Comparison of ENCODE assay signal across 1 cellular context in genomic region chr12:51172515-51173431, GRCh38.
TF ChIP-seq lines count a peak whose summit lies in the region.

TSS of gene TFCP2 (minus strand) at chr12:51173135. CDS start at chr12:51172422, 713 bp downstream.

TF ChIP-seq in K562, 482 proteins besides CTCF, POLR2A, EP300 and RAD21 (continued from another document and continues in another):
- TF ChIP-seq, protein P1, sequence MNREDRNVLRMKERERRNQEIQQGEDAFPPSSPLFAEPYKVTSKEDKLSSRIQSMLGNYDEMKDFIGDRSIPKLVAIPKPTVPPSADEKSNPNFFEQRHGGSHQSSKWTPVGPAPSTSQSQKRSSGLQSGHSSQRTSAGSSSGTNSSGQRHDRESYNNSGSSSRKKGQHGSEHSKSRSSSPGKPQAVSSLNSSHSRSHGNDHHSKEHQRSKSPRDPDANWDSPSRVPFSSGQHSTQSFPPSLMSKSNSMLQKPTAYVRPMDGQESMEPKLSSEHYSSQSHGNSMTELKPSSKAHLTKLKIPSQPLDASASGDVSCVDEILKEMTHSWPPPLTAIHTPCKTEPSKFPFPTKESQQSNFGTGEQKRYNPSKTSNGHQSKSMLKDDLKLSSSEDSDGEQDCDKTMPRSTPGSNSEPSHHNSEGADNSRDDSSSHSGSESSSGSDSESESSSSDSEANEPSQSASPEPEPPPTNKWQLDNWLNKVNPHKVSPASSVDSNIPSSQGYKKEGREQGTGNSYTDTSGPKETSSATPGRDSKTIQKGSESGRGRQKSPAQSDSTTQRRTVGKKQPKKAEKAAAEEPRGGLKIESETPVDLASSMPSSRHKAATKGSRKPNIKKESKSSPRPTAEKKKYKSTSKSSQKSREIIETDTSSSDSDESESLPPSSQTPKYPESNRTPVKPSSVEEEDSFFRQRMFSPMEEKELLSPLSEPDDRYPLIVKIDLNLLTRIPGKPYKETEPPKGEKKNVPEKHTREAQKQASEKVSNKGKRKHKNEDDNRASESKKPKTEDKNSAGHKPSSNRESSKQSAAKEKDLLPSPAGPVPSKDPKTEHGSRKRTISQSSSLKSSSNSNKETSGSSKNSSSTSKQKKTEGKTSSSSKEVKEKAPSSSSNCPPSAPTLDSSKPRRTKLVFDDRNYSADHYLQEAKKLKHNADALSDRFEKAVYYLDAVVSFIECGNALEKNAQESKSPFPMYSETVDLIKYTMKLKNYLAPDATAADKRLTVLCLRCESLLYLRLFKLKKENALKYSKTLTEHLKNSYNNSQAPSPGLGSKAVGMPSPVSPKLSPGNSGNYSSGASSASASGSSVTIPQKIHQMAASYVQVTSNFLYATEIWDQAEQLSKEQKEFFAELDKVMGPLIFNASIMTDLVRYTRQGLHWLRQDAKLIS (CRISPR knock-in tag; IDR thresholded peaks at IDR 0.05), result peak; percentile 90
- TF ChIP-seq YY1 (IDR thresholded peaks at IDR 0.05; ENCODE audit: borderline replicate concordance in 1 of 3, control insufficient read depth in 1 of 3, extremely low read depth in 1 of 3, insufficient read depth in 3 of 3, insufficient read length in 1 of 3, insufficient replicate concordance in 2 of 3, low read depth in 1 of 3, low read length in 2 of 3) (peak; percentile 59 to 90 (median 84)), ZNF143 (CRISPR knock-in tag; IDR thresholded peaks at IDR 0.05) (peak; percentile 16; the same call in 1 of the 2 replicates), ELF4 (CRISPR knock-in tag; IDR thresholded peaks at IDR 0.05) (peak; percentile 46; the same call in 1 of the 2 replicates), PCBP1 (IDR thresholded peaks at IDR 0.05; ENCODE audit: low read depth, low read length, poor library complexity, severe bottlenecking) (no peak), PHF20 (IDR thresholded peaks at IDR 0.05; ENCODE audit: partially characterized antibody) (peak; percentile 94), NFIC (IDR thresholded peaks at IDR 0.05) (peak; percentile 47), ZNF140 (CRISPR knock-in tag; IDR thresholded peaks at IDR 0.05) (no peak), MEIS2 (IDR thresholded peaks at IDR 0.05; ENCODE audit: partially characterized antibody) (peak; percentile 50), ARID3B (CRISPR knock-in tag; IDR thresholded peaks at IDR 0.05; ENCODE audit: borderline replicate concordance) (no peak), TBP (optimal IDR thresholded peaks at IDR 0.05; ENCODE audit: low read depth, low read length) (peak; percentile 85), BHLHE40 (IDR thresholded peaks at IDR 0.05; ENCODE audit: low read length) (peak; percentile 68), TRIM28 (IDR thresholded peaks at IDR 0.05) (no peak), ZBTB5 (IDR thresholded peaks at IDR 0.05) (no peak), NBN (IDR thresholded peaks at IDR 0.05; ENCODE audit: low read depth) (peak; percentile 90), ZBTB7A (IDR thresholded peaks at IDR 0.05; ENCODE audit: borderline replicate concordance, control insufficient read depth, low read depth, low read length) (peak; percentile 83), SP1 (CRISPR knock-in tag; IDR thresholded peaks at IDR 0.05) (peak; percentile 91), U2AF1 (optimal IDR thresholded peaks at IDR 0.05; ENCODE audit: low read depth, low read length) (no peak), ZKSCAN1 (IDR thresholded peaks at IDR 0.05; ENCODE audit: low read depth, low read length) (peak; percentile 34), ELF1 (tag; IDR thresholded peaks at IDR 0.05) (peak; percentile 87), CREB1 (IDR thresholded peaks at IDR 0.05) (peak; percentile 96), CREB1 (CRISPR knock-in tag; IDR thresholded peaks at IDR 0.05) (peak; percentile 98), ARID1B (IDR thresholded peaks at IDR 0.05) (peak; percentile 57), ZMIZ1 (IDR thresholded peaks at IDR 0.05; ENCODE audit: low read depth in 2 of 2, low read length in 2 of 2) (peak in 1 of 2 experiments; percentile 25; a peak in 1 of 4 replicates), CXXC5 (CRISPR knock-in tag; IDR thresholded peaks at IDR 0.05) (peak; percentile 77), SIN3B (IDR thresholded peaks at IDR 0.05; ENCODE audit: low read depth) (peak; percentile 70; the same call in 1 of the 2 replicates), RNF2 (IDR thresholded peaks at IDR 0.05) (peak; percentile 33; the same call in 1 of the 2 replicates), EP400 (IDR thresholded peaks at IDR 0.05) (peak; percentile 98), ZSCAN29 (IDR thresholded peaks at IDR 0.05) (peak; percentile 44), GTF2E2 (tag; IDR thresholded peaks at IDR 0.05) (peak; percentile 89), FOXO4 (CRISPR knock-in tag; IDR thresholded peaks at IDR 0.05) (no peak), KAT7 (CRISPR knock-in tag; IDR thresholded peaks at IDR 0.05; ENCODE audit: borderline replicate concordance) (peak; percentile 88; the same call in 1 of the 2 replicates)
- TF ChIP-seq, protein P2, sequence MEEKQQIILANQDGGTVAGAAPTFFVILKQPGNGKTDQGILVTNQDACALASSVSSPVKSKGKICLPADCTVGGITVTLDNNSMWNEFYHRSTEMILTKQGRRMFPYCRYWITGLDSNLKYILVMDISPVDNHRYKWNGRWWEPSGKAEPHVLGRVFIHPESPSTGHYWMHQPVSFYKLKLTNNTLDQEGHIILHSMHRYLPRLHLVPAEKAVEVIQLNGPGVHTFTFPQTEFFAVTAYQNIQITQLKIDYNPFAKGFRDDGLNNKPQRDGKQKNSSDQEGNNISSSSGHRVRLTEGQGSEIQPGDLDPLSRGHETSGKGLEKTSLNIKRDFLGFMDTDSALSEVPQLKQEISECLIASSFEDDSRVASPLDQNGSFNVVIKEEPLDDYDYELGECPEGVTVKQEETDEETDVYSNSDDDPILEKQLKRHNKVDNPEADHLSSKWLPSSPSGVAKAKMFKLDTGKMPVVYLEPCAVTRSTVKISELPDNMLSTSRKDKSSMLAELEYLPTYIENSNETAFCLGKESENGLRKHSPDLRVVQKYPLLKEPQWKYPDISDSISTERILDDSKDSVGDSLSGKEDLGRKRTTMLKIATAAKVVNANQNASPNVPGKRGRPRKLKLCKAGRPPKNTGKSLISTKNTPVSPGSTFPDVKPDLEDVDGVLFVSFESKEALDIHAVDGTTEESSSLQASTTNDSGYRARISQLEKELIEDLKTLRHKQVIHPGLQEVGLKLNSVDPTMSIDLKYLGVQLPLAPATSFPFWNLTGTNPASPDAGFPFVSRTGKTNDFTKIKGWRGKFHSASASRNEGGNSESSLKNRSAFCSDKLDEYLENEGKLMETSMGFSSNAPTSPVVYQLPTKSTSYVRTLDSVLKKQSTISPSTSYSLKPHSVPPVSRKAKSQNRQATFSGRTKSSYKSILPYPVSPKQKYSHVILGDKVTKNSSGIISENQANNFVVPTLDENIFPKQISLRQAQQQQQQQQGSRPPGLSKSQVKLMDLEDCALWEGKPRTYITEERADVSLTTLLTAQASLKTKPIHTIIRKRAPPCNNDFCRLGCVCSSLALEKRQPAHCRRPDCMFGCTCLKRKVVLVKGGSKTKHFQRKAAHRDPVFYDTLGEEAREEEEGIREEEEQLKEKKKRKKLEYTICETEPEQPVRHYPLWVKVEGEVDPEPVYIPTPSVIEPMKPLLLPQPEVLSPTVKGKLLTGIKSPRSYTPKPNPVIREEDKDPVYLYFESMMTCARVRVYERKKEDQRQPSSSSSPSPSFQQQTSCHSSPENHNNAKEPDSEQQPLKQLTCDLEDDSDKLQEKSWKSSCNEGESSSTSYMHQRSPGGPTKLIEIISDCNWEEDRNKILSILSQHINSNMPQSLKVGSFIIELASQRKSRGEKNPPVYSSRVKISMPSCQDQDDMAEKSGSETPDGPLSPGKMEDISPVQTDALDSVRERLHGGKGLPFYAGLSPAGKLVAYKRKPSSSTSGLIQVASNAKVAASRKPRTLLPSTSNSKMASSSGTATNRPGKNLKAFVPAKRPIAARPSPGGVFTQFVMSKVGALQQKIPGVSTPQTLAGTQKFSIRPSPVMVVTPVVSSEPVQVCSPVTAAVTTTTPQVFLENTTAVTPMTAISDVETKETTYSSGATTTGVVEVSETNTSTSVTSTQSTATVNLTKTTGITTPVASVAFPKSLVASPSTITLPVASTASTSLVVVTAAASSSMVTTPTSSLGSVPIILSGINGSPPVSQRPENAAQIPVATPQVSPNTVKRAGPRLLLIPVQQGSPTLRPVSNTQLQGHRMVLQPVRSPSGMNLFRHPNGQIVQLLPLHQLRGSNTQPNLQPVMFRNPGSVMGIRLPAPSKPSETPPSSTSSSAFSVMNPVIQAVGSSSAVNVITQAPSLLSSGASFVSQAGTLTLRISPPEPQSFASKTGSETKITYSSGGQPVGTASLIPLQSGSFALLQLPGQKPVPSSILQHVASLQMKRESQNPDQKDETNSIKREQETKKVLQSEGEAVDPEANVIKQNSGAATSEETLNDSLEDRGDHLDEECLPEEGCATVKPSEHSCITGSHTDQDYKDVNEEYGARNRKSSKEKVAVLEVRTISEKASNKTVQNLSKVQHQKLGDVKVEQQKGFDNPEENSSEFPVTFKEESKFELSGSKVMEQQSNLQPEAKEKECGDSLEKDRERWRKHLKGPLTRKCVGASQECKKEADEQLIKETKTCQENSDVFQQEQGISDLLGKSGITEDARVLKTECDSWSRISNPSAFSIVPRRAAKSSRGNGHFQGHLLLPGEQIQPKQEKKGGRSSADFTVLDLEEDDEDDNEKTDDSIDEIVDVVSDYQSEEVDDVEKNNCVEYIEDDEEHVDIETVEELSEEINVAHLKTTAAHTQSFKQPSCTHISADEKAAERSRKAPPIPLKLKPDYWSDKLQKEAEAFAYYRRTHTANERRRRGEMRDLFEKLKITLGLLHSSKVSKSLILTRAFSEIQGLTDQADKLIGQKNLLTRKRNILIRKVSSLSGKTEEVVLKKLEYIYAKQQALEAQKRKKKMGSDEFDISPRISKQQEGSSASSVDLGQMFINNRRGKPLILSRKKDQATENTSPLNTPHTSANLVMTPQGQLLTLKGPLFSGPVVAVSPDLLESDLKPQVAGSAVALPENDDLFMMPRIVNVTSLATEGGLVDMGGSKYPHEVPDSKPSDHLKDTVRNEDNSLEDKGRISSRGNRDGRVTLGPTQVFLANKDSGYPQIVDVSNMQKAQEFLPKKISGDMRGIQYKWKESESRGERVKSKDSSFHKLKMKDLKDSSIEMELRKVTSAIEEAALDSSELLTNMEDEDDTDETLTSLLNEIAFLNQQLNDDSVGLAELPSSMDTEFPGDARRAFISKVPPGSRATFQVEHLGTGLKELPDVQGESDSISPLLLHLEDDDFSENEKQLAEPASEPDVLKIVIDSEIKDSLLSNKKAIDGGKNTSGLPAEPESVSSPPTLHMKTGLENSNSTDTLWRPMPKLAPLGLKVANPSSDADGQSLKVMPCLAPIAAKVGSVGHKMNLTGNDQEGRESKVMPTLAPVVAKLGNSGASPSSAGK (IDR thresholded peaks at IDR 0.05), result peak; percentile 85
